ENCODE assay signal across 10 cellular contexts in genomic region chr11:65329503-65329902, GRCh38. TPM values are rescaled to one million over a fixed set of nuclear protein-coding genes. Genes with fewer than 3 reads are reported as not detected.
DNase-seq lines count a peak whose midpoint lies in the region; ATAC-seq and TF ChIP-seq lines count a peak whose summit lies in the region.
"Had no signal": no experiment of that assay in that cellular context is flagged by ENCODE, and none has a peak within 500 bp of the region (broad histone marks: within the 10 kb centered on the region; RNA-seq: fewer than 3 reads in every experiment).

No MANE protein-coding gene starts in this region.

- H3K4me2 ChIP-seq in PC-3 (ENCODE audit: low read length) (peak overlapping the region; percentile 67), mammary epithelial cell (ENCODE audit: insufficient read depth, low read depth, low read length) (peak overlapping the region; percentile 41)

- H3K9ac ChIP-seq in PC-3 (ENCODE audit: low read length) (peak overlapping the region; percentile 54), mammary epithelial cell (ENCODE audit: insufficient read depth, low read length) (no peak overlapping the region)

- dilution Hi-C loops in mammary epithelial cell (cut with HindIII; ENCODE audit: low sequenced_read_pairs), result no loop called here

- POLR2A ChIA-PET in PC-3 (lab: Charles Lee; ENCODE audit: unreplicated experiment), result interaction anchor here (0.5 to 1.2 kb wide), 6 partner anchors 28 to 201 kb away, joined by 3 to 14 read pairs (median 4); no protein-coding TSS in a partner anchor

- CTCF ChIA-PET in PC-3 (lab: Charles Lee), result interaction anchor here (0.6 to 3.2 kb wide), 8 partner anchors 13 to 254 kb away, joined by 3 to 132 read pairs (median 4); partner anchors contain the start of gene CDC42EP2
- CTCF ChIA-PET in mammary epithelial cell (lab: Charles Lee; ENCODE audit: low non-redundant PET), result interaction anchor here (0.6 to 1.0 kb wide), 3 partner anchors 13 to 54 kb away, joined by 3 to 21 read pairs (median 12); no protein-coding TSS in a partner anchor

- no peaks in the 10 kb centered on the region for H3K9me2 ChIP-seq in PC-3 (replicated peaks; ENCODE audit: low read length)

- H4K20me1 ChIP-seq in PC-3 (ENCODE audit: low read length) (peaks cover 3% of the 10 kb centered on the region), mammary epithelial cell (ENCODE audit: insufficient read depth, low read length) (no peaks in the 10 kb centered on the region)

- H3K27ac ChIP-seq in PC-3 (ENCODE audit: low read length), result no peak overlapping the region
- peak overlapping the region; percentile 24 for H3K27ac ChIP-seq in mammary epithelial cell (ENCODE audit: insufficient read depth, low read depth, low read length)
- H3K27ac ChIP-seq in spleen, result peak overlapping the region; percentile 49 to 76 (median 65)
- peak overlapping the region in 2 of 5 donors; percentile 7 to 32 for H3K27ac ChIP-seq in adrenal gland

- 30% methylated on average over 3 of the region's 3 CpGs for WGBS in mammary epithelial cell (ENCODE audit: low coverage, missing lambda C conversion rate)
- 19 to 40% (median 26%) methylated on average over 3 of the region's 3 CpGs for WGBS in spleen, 5 donors
- WGBS in adrenal gland, 4 donors, result 40 to 57% (median 52%) methylated on average over 3 of the region's 3 CpGs

- H3K4me3 Mint-ChIP-seq in activated T-cell treated with anti-CD3 and anti-CD28 coated beads, Interleukin-2, amount 50 U/mL, for 24 hours, result no peak overlapping the region
- no peak overlapping the region for H3K4me3 Mint-ChIP-seq in nephron progenitor cell

- H3K4me1 ChIP-seq in PC-3 (ENCODE audit: insufficient read depth, low read length) (peaks cover 9% of the 10 kb centered on the region), mammary epithelial cell (ENCODE audit: insufficient read depth, low read length) (peaks cover 7% of the 10 kb centered on the region), spleen (peaks cover 8 to 29% (median 19%) of the 10 kb centered on the region in 6 donors), adrenal gland (replicated peaks in 1 of 2) (peaks cover 2% of the 10 kb centered on the region in 2 donors)

- H3K36me3 ChIP-seq in PC-3 (ENCODE audit: low read depth, low read length), result no peaks in the 10 kb centered on the region
- H3K36me3 ChIP-seq in mammary epithelial cell (ENCODE audit: insufficient read depth, low read length), result no peaks in the 10 kb centered on the region
- no peaks in the 10 kb centered on the region for H3K36me3 ChIP-seq in spleen
- H3K36me3 ChIP-seq in adrenal gland (replicated peaks in 1 of 2), result no peaks in the 10 kb centered on the region
- H3K36me3 ChIP-seq: HAP-1 had no signal

- intact Hi-C loops in PC-3 (cut with micrococcal nuclease) (no loop called here), mammary epithelial cell (cut with micrococcal nuclease) (no loop called here), spleen (cut with DNase I; ENCODE audit: low total_unique reads) (no loop called here), adrenal gland (cut with DNase I) (no loop called here)

- H3K79me2 ChIP-seq in PC-3 (ENCODE audit: low read length) (peaks cover 9% of the 10 kb centered on the region), mammary epithelial cell (ENCODE audit: insufficient read depth, low read length) (peaks cover 8% of the 10 kb centered on the region)

- no peaks in the 10 kb centered on the region for H3K9me3 ChIP-seq in PC-3 (ENCODE audit: low read length)
- no peaks in the 10 kb centered on the region for H3K9me3 ChIP-seq in mammary epithelial cell (replicated peaks; ENCODE audit: insufficient read depth, low read length)
- H3K9me3 ChIP-seq in spleen, result no peaks in the 10 kb centered on the region
- H3K9me3 ChIP-seq in adrenal gland (replicated peaks in 1 of 3), result no peaks in the 10 kb centered on the region
- H3K9me3 ChIP-seq: HAP-1 had no signal

- BruUV-seq in PC-3 (replicated peaks; lab: Mats Ljungman, UMichigan) (TSS peak; percentile 58), mammary epithelial cell (replicated peaks; lab: Mats Ljungman, UMichigan) (no TSS peak)

- ATAC-seq in PC-3 (no peak), GM19324 (IDR thresholded peaks at IDR 0.05; ENCODE audit: low FRiP score, unreplicated experiment) (no peak)

- H2AFZ ChIP-seq in PC-3 (ENCODE audit: low read length), result peak overlapping the region; percentile 81
- peak overlapping the region; percentile 82 for H2AFZ ChIP-seq in mammary epithelial cell (ENCODE audit: low read depth, low read length)

- TF ChIP-seq POLR2A in spleen (IDR thresholded peaks at IDR 0.05), result no peak
- TF ChIP-seq POLR2A in adrenal gland (IDR thresholded peaks at IDR 0.05), result no peak

- TF ChIP-seq CTCF in PC-3 (conservative IDR thresholded peaks at IDR 0.05; ENCODE audit: low read depth, low read length) (no peak), mammary epithelial cell (conservative IDR thresholded peaks at IDR 0.05 in 1 of 2, IDR thresholded peaks at IDR 0.05 in 1 of 2; ENCODE audit: extremely low read depth in 1 of 2, insufficient read depth in 1 of 2, low read depth in 1 of 2, low read length in 2 of 2) (no peak), spleen (IDR thresholded peaks at IDR 0.05 in 8 of 11, conservative IDR thresholded peaks at IDR 0.05 in 3 of 11) (no peak), adrenal gland (IDR thresholded peaks at IDR 0.05) (no peak), nephron progenitor cell (IDR thresholded peaks at IDR 0.05) (no peak)

- peaks cover 12% of the 10 kb centered on the region for H3K4me1 Mint-ChIP-seq in activated T-cell treated with anti-CD3 and anti-CD28 coated beads, Interleukin-2, amount 50 U/mL, for 24 hours (ENCODE audit: low read depth)
- H3K4me1 Mint-ChIP-seq in nephron progenitor cell, result peaks cover 8% of the 10 kb centered on the region

- H3K4me3 ChIP-seq in PC-3 (ENCODE audit: low read length) (peak overlapping the region; percentile 15; the same call in 1 of the 2 replicates), mammary epithelial cell (replicated peaks in 1 of 3; ENCODE audit: insufficient read depth in 1 of 3, low read depth in 2 of 3, low read length in 3 of 3) (no peak overlapping the region), spleen (peak overlapping the region in 2 of 8 donors; percentile 9 to 13), adrenal gland (no peak overlapping the region)
- H3K4me3 ChIP-seq: HAP-1 had no signal

- no peaks in the 10 kb centered on the region for H3F3A ChIP-seq in PC-3 (ENCODE audit: low read length, unreplicated experiment)

- peaks cover 9% of the 10 kb centered on the region for H3K36me3 Mint-ChIP-seq in activated T-cell treated with anti-CD3 and anti-CD28 coated beads, Interleukin-2, amount 50 U/mL, for 24 hours (ENCODE audit: low read depth)
- no peaks in the 10 kb centered on the region for H3K36me3 Mint-ChIP-seq in nephron progenitor cell (ENCODE audit: low read depth)

- in situ Hi-C loops in mammary epithelial cell (cut with MboI; ENCODE audit: low sequenced_read_pairs in 2 of 2), result loop anchor here in 1 of 2 donors (5.0 kb wide), 1 partner anchor 52 kb away; no protein-coding TSS in a partner anchor

- no peaks in the 10 kb centered on the region for H3K27me3 ChIP-seq in PC-3 (ENCODE audit: low read length)
- no peaks in the 10 kb centered on the region for H3K27me3 ChIP-seq in mammary epithelial cell (ENCODE audit: insufficient read depth, low read length)
- H3K27me3 ChIP-seq in spleen (replicated peaks in 1 of 7), result no peaks in the 10 kb centered on the region
- no peaks in the 10 kb centered on the region for H3K27me3 ChIP-seq in adrenal gland

- H3K9me3 Mint-ChIP-seq in activated T-cell treated with anti-CD3 and anti-CD28 coated beads, Interleukin-2, amount 50 U/mL, for 24 hours, result no peaks in the 10 kb centered on the region
- no peaks in the 10 kb centered on the region for H3K9me3 Mint-ChIP-seq in nephron progenitor cell

- no peaks in the 10 kb centered on the region for H3K27me3 Mint-ChIP-seq in activated T-cell treated with anti-CD3 and anti-CD28 coated beads, Interleukin-2, amount 50 U/mL, for 24 hours
- H3K27me3 Mint-ChIP-seq in nephron progenitor cell (ENCODE audit: low read depth, poor library complexity), result peaks cover 9% of the 10 kb centered on the region

- DNase-seq in activated T-cell treated with anti-CD3 and anti-CD28 coated beads, Interleukin-2, amount 50 U/mL, for 24 hours, result no peak
- no peak for DNase-seq in activated T-cell treated with anti-CD3 and anti-CD28 coated beads, Interleukin-2, amount 50 U/mL, for 48 hours
- DNase-seq in PC-3, result no peak
- DNase-seq in mammary epithelial cell, result no peak
- no peak for DNase-seq in spleen
- no peak for DNase-seq in adrenal gland
- no peak for DNase-seq in nephron progenitor cell

- H3K27ac Mint-ChIP-seq in activated T-cell treated with anti-CD3 and anti-CD28 coated beads, Interleukin-2, amount 50 U/mL, for 24 hours, result peak overlapping the region; percentile 23
- H3K27ac Mint-ChIP-seq in nephron progenitor cell, result no peak overlapping the region

RNA-seq across cellular contexts. Expression of gene DPF2, which starts 4.1 kb away (rescaled TPM):
- 45.8 and 63.1 TPM in 2 replicates for total RNA-seq in PC-3 (2014; rRNA removed)
- total RNA-seq in mammary epithelial cell, result 10 to 100 TPM; 31.0 to 54.6 TPM
- polyA plus RNA-seq in mammary epithelial cell, result 32.7 TPM
- polyA minus RNA-seq in mammary epithelial cell, result 80.0 TPM
- total RNA-seq in spleen, result 10 to 100 TPM; 35.7 to 67.0 (median 51.5) TPM
- 10 to 100 TPM; 20.5 to 27.2 (median 24.3) TPM for polyA plus RNA-seq in spleen
- total RNA-seq in adrenal gland, result 10 to 100 TPM; 35.2 to 73.7 (median 49.4) TPM
- 10 to 100 TPM; 23.2 to 34.7 (median 30.4) TPM for polyA plus RNA-seq in adrenal gland

RNA-seq across cellular contexts. Expression of gene CDC42EP2, which starts 14.8 kb away (rescaled TPM):
- 16.6 and 25.7 TPM in 2 replicates for total RNA-seq in PC-3 (2014; rRNA removed)
- 10 to 100 TPM in 1 of 2 donors, 1 to 10 TPM in 1; 6.8 to 24.8 TPM for total RNA-seq in mammary epithelial cell
- 21.8 TPM for polyA plus RNA-seq in mammary epithelial cell
- polyA minus RNA-seq in mammary epithelial cell, result 41.6 TPM
- total RNA-seq in spleen, result 10 to 100 TPM; 14.5 to 48.0 (median 26.4) TPM
- polyA plus RNA-seq in spleen, result 10 to 100 TPM in 1 of 3 donors, 1 to 10 TPM in 2; 4.2 to 13.4 (median 7.1) TPM
- total RNA-seq in adrenal gland, result 10 to 100 TPM in 3 of 8 donors, 1 to 10 TPM in 5; 2.9 to 18.3 (median 4.9) TPM
- 10 to 100 TPM in 2 of 3 donors, 1 to 10 TPM in 1; 1.0 to 13.9 (median 10.4) TPM for polyA plus RNA-seq in adrenal gland

RNA-seq across cellular contexts. Expression of gene TIGD3, which starts 25.0 kb away (rescaled TPM):
- total RNA-seq in PC-3 (2014; rRNA removed) (1.3 and 1.6 TPM in 2 replicates), mammary epithelial cell (not detected), spleen (1 to 10 TPM in 2 of 7 donors, under 1 TPM in 5; 0.56 to 2.7 (median 0.79) TPM), adrenal gland (under 1 TPM; 0.11 to 0.96 (median 0.27) TPM)
- polyA plus RNA-seq in mammary epithelial cell (0.03 TPM), spleen (1 to 10 TPM; 1.1 to 2.1 (median 1.4) TPM), adrenal gland (under 1 TPM in 2 of 3 donors, not detected in 1; 0.27 to 0.40 TPM)
- not detected for polyA minus RNA-seq in mammary epithelial cell
- total RNA-seq: subcutaneous adipose tissue had no signal

RNA-seq across cellular contexts. Expression of gene SLC25A45, which starts 52.9 kb away (rescaled TPM):
- 12.7 and 13.1 TPM in 2 replicates for total RNA-seq in PC-3 (2014; rRNA removed)
- 1 to 10 TPM in 1 of 2 donors, under 1 TPM in 1; 0.50 to 2.4 TPM for total RNA-seq in mammary epithelial cell
- 0.28 TPM for polyA plus RNA-seq in mammary epithelial cell
- 2.0 TPM for polyA minus RNA-seq in mammary epithelial cell
- total RNA-seq in spleen, result 10 to 100 TPM; 11.6 to 33.4 (median 25.7) TPM
- 10 to 100 TPM; 14.1 to 26.2 (median 24.1) TPM for polyA plus RNA-seq in spleen
- 10 to 100 TPM in 1 of 8 donors, 1 to 10 TPM in 7; 1.1 to 12.7 (median 6.7) TPM for total RNA-seq in adrenal gland
- 10 to 100 TPM in 2 of 3 donors, 1 to 10 TPM in 1; 2.4 to 21.0 (median 14.7) TPM for polyA plus RNA-seq in adrenal gland

RNA-seq across cellular contexts. Expression of gene FRMD8, which starts 56.9 kb away (rescaled TPM):
- total RNA-seq in PC-3 (2014; rRNA removed), result 68.3 and 93.2 TPM in 2 replicates
- 10 to 100 TPM; 43.4 to 74.8 TPM for total RNA-seq in mammary epithelial cell
- 34.0 TPM for polyA plus RNA-seq in mammary epithelial cell
- polyA minus RNA-seq in mammary epithelial cell, result 43.2 TPM
- total RNA-seq in spleen, result 100 to 1,000 TPM in 3 of 7 donors, 10 to 100 TPM in 4; 65.4 to 128 (median 99.5) TPM
- polyA plus RNA-seq in spleen, result 10 to 100 TPM; 19.3 to 32.0 (median 23.4) TPM
- total RNA-seq in adrenal gland, result 10 to 100 TPM; 20.6 to 52.1 (median 39.6) TPM
- polyA plus RNA-seq in adrenal gland, result 10 to 100 TPM in 2 of 3 donors, 1 to 10 TPM in 1; 5.3 to 21.3 (median 20.4) TPM
